ENCODE assay signal across 10 cellular contexts in the genomic region with DNA sequence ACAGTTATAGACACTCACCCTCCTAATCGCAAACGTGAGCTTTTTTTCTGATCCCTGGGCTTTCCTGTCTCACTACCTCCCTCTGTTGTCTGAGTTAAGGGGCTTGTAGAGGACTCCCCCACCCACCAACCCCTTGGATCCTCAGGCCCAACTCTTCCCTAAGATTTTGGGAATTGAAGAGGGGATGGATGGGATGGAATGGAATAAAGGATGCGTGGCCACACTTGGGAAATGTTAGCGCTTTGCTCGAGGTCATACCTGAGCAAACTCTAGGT. TPM values are rescaled to one million over a fixed set of nuclear protein-coding genes. Genes with fewer than 3 reads are reported as not detected.
DNase-seq lines count a peak whose midpoint lies in the region; ATAC-seq and FAIRE-seq lines count a peak whose summit lies in the region.
"Had no signal": no experiment of that assay in that cellular context is flagged by ENCODE, and none has a peak within 500 bp of the region (broad histone marks: within the 10 kb centered on the region; RNA-seq: fewer than 3 reads in every experiment).

No MANE protein-coding gene starts in this region.

- H3K4me3 Mint-ChIP-seq in stimulated activated naive CD8-positive, alpha-beta T cell treated with anti-CD3 and anti-CD28 coated beads, Interleukin-15, Interleukin-2, amounts not matched to agents 100 ng/mL and 50 ng/mL, for 24 hours: peak overlapping the region; percentile 82
- H3K4me3 Mint-ChIP-seq in T-helper 17 cell: peak overlapping the region; percentile 78
- H3K4me3 Mint-ChIP-seq: HFFc6 had no signal

- no peak overlapping the region for H3K27ac Mint-ChIP-seq in stimulated activated naive CD8-positive, alpha-beta T cell treated with anti-CD3 and anti-CD28 coated beads, Interleukin-15, Interleukin-2, amounts not matched to agents 100 ng/mL and 50 ng/mL, for 24 hours
- H3K27ac Mint-ChIP-seq in T-helper 17 cell: no peak overlapping the region
- H3K27ac Mint-ChIP-seq: HFFc6 had no signal

- peak overlapping the region; percentile 68 for H3K4me3 ChIP-seq in iPS-18c (ENCODE audit: insufficient read depth, low read depth, low read length)

- H3K27me3 Mint-ChIP-seq in stimulated activated naive CD8-positive, alpha-beta T cell treated with anti-CD3 and anti-CD28 coated beads, Interleukin-15, Interleukin-2, amounts not matched to agents 100 ng/mL and 50 ng/mL, for 24 hours: no peaks in the 10 kb centered on the region
- H3K27me3 Mint-ChIP-seq in T-helper 17 cell: no peaks in the 10 kb centered on the region

- DNase-seq in stimulated activated naive CD8-positive, alpha-beta T cell treated with anti-CD3 and anti-CD28 coated beads, Interleukin-15, Interleukin-2, amounts not matched to agents 100 U/mL and 50 U/mL, for 24 hours: no peak
- DNase-seq in T-helper 17 cell (no peak), RCC 7860 (ENCODE audit: low spot score) (no peak), NCI-H2196 treated with DMSO at 0.1 percent for 48 hours (lab: John Stamatoyannopoulos, UW; ENCODE audit: unreplicated experiment) (no peak)
- DNase-seq: HFFc6, NCI-H510A treated with DMSO at 0.1 percent for 48 hours had no signal

- no peak for FAIRE-seq in RCC 7860 (lab: Jason Lieb, UNC)

- H3K9me3 ChIP-seq in T-helper 17 cell (ENCODE audit: control insufficient read depth, low read length, poor library complexity, severe bottlenecking) (no peaks in the 10 kb centered on the region), iPS-18c (ENCODE audit: control insufficient read depth, insufficient read depth, low read length) (peaks cover 3% of the 10 kb centered on the region)

- no peaks in the 10 kb centered on the region for H3K9me3 Mint-ChIP-seq in stimulated activated naive CD8-positive, alpha-beta T cell treated with anti-CD3 and anti-CD28 coated beads, Interleukin-15, Interleukin-2, amounts not matched to agents 100 ng/mL and 50 ng/mL, for 24 hours
- H3K9me3 Mint-ChIP-seq: HFFc6 had no signal

- H3K36me3 Mint-ChIP-seq in stimulated activated naive CD8-positive, alpha-beta T cell treated with anti-CD3 and anti-CD28 coated beads, Interleukin-15, Interleukin-2, amounts not matched to agents 100 ng/mL and 50 ng/mL, for 24 hours (ENCODE audit: low read depth): no peaks in the 10 kb centered on the region
- H3K36me3 Mint-ChIP-seq in T-helper 17 cell (ENCODE audit: low read depth): no peaks in the 10 kb centered on the region

- H3K4me1 Mint-ChIP-seq in stimulated activated naive CD8-positive, alpha-beta T cell treated with anti-CD3 and anti-CD28 coated beads, Interleukin-15, Interleukin-2, amounts not matched to agents 100 ng/mL and 50 ng/mL, for 24 hours (ENCODE audit: low read depth): peaks cover 38% of the 10 kb centered on the region
- H3K4me1 Mint-ChIP-seq in T-helper 17 cell: peaks cover 7% of the 10 kb centered on the region

- no peak for ATAC-seq in stimulated activated naive CD8-positive, alpha-beta T cell treated with anti-CD3 and anti-CD28 coated beads, Interleukin-15, Interleukin-2, amounts not matched to agents 100 U/mL and 50 U/mL, for 24 hours
- ATAC-seq in T-helper 17 cell: no peak
- ATAC-seq in GM18867 (IDR thresholded peaks at IDR 0.05; ENCODE audit: unreplicated experiment): no peak
- ATAC-seq in HG02938 (IDR thresholded peaks at IDR 0.05; ENCODE audit: unreplicated experiment): no peak

RNA-seq across cellular contexts. Expression of a gene that starts 1.5 kb away (rescaled TPM):
- total RNA-seq in T-helper 17 cell: 1 to 10 TPM; 3.6 to 4.4 TPM
- total RNA-seq: HFFc6 had no signal
